Comparison of ENCODE assay signal across 1 cellular context in the genomic region with DNA sequence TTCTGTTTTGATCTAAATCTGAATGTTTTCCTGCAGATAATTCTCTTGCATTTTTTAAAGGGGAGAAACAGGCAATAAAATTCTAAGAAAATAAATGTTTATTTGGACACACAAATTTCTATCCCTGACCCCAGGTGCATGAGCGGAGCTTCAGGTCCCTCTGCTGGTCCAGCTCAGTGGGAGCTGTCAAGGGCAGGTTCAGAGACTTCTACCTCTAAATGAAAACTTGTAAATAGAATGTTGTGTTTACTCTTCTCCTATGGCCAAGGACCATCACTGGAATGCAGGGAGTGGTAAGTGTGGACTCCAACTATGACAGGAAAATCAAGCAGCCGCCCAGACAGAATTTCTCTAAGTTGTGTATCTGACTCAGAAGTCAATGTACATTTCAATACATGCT.
TF ChIP-seq lines count a peak whose summit lies in the region.

No MANE protein-coding gene starts in this region.

TF ChIP-seq in HCT116, 20 proteins besides CTCF, POLR2A, EP300 and RAD21 (continued from another document):
- TF ChIP-seq, protein P1, sequence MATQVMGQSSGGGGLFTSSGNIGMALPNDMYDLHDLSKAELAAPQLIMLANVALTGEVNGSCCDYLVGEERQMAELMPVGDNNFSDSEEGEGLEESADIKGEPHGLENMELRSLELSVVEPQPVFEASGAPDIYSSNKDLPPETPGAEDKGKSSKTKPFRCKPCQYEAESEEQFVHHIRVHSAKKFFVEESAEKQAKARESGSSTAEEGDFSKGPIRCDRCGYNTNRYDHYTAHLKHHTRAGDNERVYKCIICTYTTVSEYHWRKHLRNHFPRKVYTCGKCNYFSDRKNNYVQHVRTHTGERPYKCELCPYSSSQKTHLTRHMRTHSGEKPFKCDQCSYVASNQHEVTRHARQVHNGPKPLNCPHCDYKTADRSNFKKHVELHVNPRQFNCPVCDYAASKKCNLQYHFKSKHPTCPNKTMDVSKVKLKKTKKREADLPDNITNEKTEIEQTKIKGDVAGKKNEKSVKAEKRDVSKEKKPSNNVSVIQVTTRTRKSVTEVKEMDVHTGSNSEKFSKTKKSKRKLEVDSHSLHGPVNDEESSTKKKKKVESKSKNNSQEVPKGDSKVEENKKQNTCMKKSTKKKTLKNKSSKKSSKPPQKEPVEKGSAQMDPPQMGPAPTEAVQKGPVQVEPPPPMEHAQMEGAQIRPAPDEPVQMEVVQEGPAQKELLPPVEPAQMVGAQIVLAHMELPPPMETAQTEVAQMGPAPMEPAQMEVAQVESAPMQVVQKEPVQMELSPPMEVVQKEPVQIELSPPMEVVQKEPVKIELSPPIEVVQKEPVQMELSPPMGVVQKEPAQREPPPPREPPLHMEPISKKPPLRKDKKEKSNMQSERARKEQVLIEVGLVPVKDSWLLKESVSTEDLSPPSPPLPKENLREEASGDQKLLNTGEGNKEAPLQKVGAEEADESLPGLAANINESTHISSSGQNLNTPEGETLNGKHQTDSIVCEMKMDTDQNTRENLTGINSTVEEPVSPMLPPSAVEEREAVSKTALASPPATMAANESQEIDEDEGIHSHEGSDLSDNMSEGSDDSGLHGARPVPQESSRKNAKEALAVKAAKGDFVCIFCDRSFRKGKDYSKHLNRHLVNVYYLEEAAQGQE (IDR thresholded peaks at IDR 0.05; ENCODE audit: low read depth) = no peak
- TF ChIP-seq CEBPB (IDR thresholded peaks at IDR 0.05; ENCODE audit: low read depth) (no peak), TCF7L2 (IDR thresholded peaks at IDR 0.05; ENCODE audit: borderline replicate concordance, extremely low read depth, insufficient read depth, insufficient read length) (no peak), EZH2phosphoT487 (IDR thresholded peaks at IDR 0.05; ENCODE audit: borderline replicate concordance) (no peak), EGR1 (IDR thresholded peaks at IDR 0.05; ENCODE audit: low read depth) (no peak), CBX3 (IDR thresholded peaks at IDR 0.05; ENCODE audit: low read depth) (no peak)
